In genomic region chr22:38531251-38531956, GRCh38 we compare ENCODE assay signal across 13 cellular contexts. TPM values are rescaled to one million over a fixed set of nuclear protein-coding genes. Genes with fewer than 3 reads are reported as not detected.
DNase-seq lines count a peak whose midpoint lies in the region; FAIRE-seq and TF ChIP-seq lines count a peak whose summit lies in the region.
"Had no signal": no experiment of that assay in that cellular context is flagged by ENCODE, and none has a peak within 500 bp of the region (broad histone marks: within the 10 kb centered on the region; RNA-seq: fewer than 3 reads in every experiment).

No MANE protein-coding gene starts in this region.

- intact Hi-C loops in endothelial cell of umbilical vein (cut with micrococcal nuclease) = no loop called here

- dilution Hi-C loops in endothelial cell of umbilical vein (cut with MboI; ENCODE audit: extremely low pct_ligation_motif_present, low sequenced_read_pairs) = no loop called here

- H3K27ac Mint-ChIP-seq in HFFc6 (peak overlapping the region; percentile 40), mesothelial cell of epicardium (no peak overlapping the region)

- H3K4me1 ChIP-seq in BLaER1 = peaks cover 17% of the 10 kb centered on the region
- no peaks in the 10 kb centered on the region for H3K4me1 ChIP-seq in endothelial cell of umbilical vein (ENCODE audit: control insufficient read depth, extremely low read depth, insufficient read depth, low read length)
- no peaks in the 10 kb centered on the region for H3K4me1 ChIP-seq in Peyer's patch
- H3K4me1 ChIP-seq: parathyroid adenoma had no signal

- no peaks in the 10 kb centered on the region for H3K27me3 ChIP-seq in BLaER1
- no peaks in the 10 kb centered on the region for H3K27me3 ChIP-seq in endothelial cell of umbilical vein (ENCODE audit: control insufficient read depth in 2 of 2, insufficient read depth in 2 of 2, low read length in 2 of 2)
- H3K27me3 ChIP-seq in Peyer's patch = no peaks in the 10 kb centered on the region
- no peaks in the 10 kb centered on the region for H3K27me3 ChIP-seq in H7 (ENCODE audit: control insufficient read depth, insufficient read depth, low read length)
- H3K27me3 ChIP-seq: dorsolateral prefrontal cortex had no signal

- no peaks in the 10 kb centered on the region for H3K36me3 Mint-ChIP-seq in HFFc6 (ENCODE audit: low read depth)
- H3K36me3 Mint-ChIP-seq in mesothelial cell of epicardium = no peaks in the 10 kb centered on the region

- H3K36me3 ChIP-seq in BLaER1 (no peaks in the 10 kb centered on the region), endothelial cell of umbilical vein (ENCODE audit: control insufficient read depth in 2 of 2, extremely low read depth in 1 of 2, insufficient read depth in 2 of 2, low read length in 2 of 2) (no peaks in the 10 kb centered on the region), Peyer's patch (no peaks in the 10 kb centered on the region), H7 (replicated peaks; ENCODE audit: control insufficient read depth, insufficient read depth, low read length) (no peaks in the 10 kb centered on the region; the same call in 1 of the 2 replicates)

- TF ChIP-seq CTCF in HFFc6 (IDR thresholded peaks at IDR 0.05) (no peak), endothelial cell of umbilical vein (IDR thresholded peaks at IDR 0.05; ENCODE audit: extremely low read depth in 1 of 2, insufficient read depth in 1 of 2, low read depth in 1 of 2, low read length in 2 of 2) (no peak), mesothelial cell of epicardium (IDR thresholded peaks at IDR 0.05; ENCODE audit: unreplicated experiment) (no peak), Peyer's patch (IDR thresholded peaks at IDR 0.05) (no peak), GM13977 (IDR thresholded peaks at IDR 0.05; ENCODE audit: extremely low read depth, insufficient read depth, missing control alignments) (no peak)

- H3K9me3 Mint-ChIP-seq in HFFc6 = no peaks in the 10 kb centered on the region
- no peaks in the 10 kb centered on the region for H3K9me3 Mint-ChIP-seq in mesothelial cell of epicardium

- no peak for FAIRE-seq in endothelial cell of umbilical vein (lab: Jason Lieb, UNC)
- FAIRE-seq: frontal cortex had no signal

- H3K27me3 Mint-ChIP-seq in HFFc6 (ENCODE audit: insufficient read depth) (no peaks in the 10 kb centered on the region; the same call in 1 of the 2 replicates), mesothelial cell of epicardium (ENCODE audit: low read depth) (no peaks in the 10 kb centered on the region)

- H4K20me1 ChIP-seq in BLaER1 = no peaks in the 10 kb centered on the region
- H4K20me1 ChIP-seq in endothelial cell of umbilical vein (replicated peaks; ENCODE audit: control insufficient read depth, extremely low read depth, insufficient read depth, low read length) = no peaks in the 10 kb centered on the region

- H3K4me3 ChIP-seq in BLaER1 (no peak overlapping the region), endothelial cell of umbilical vein (replicated peaks in 1 of 3; ENCODE audit: insufficient read depth in 1 of 3, low read depth in 1 of 3, low read length in 3 of 3) (no peak overlapping the region), Peyer's patch (no peak overlapping the region), H7 (ENCODE audit: insufficient read depth, low read depth, low read length) (no peak overlapping the region)
- H3K4me3 ChIP-seq: dorsolateral prefrontal cortex had no signal

- no peaks in the 10 kb centered on the region for H3K9me1 ChIP-seq in endothelial cell of umbilical vein (replicated peaks; ENCODE audit: control insufficient read depth, extremely low read depth, insufficient read depth, low read length)

- H3K4me1 Mint-ChIP-seq in HFFc6 (ENCODE audit: low read depth) (peaks cover 8% of the 10 kb centered on the region), mesothelial cell of epicardium (no peaks in the 10 kb centered on the region)

- DNase-seq in HFFc6 (no peak), SKM-1 treated with dmso at 0.1 percent for 144 hours (lab: John Stamatoyannopoulos, UW; ENCODE audit: unreplicated experiment) (peak; percentile 70), endothelial cell of umbilical vein (ENCODE audit: low read depth, low spot score) (no peak), mesothelial cell of epicardium (ENCODE audit: low spot score in 2 of 2, unreplicated experiment in 2 of 2) (no peak), Peyer's patch (no peak), H7 (no peak), GM13977 (ENCODE audit: low spot score) (no peak)
- DNase-seq: amygdala, dorsolateral prefrontal cortex, NCI-H2029 had no signal

- CTCF ChIA-PET in endothelial cell of umbilical vein (lab: Charles Lee) = no interaction called here

- peak overlapping the region; percentile 52; the same call in 1 of the 2 replicates for H3K27ac ChIP-seq in BLaER1
- no peak overlapping the region for H3K27ac ChIP-seq in endothelial cell of umbilical vein (ENCODE audit: insufficient read depth, low read depth, low read length)
- no peak overlapping the region for H3K27ac ChIP-seq in Peyer's patch
- H3K27ac ChIP-seq: parathyroid adenoma had no signal

- no peaks in the 10 kb centered on the region for H3K79me2 ChIP-seq in endothelial cell of umbilical vein (ENCODE audit: control insufficient read depth, insufficient read depth, low read length)
- H3K79me2 ChIP-seq: parathyroid adenoma had no signal

- POLR2A ChIA-PET in endothelial cell of umbilical vein (lab: Charles Lee) = interaction anchor here (0.6 kb wide), 1 partner anchor 396 kb away, joined by 5 read pairs; no protein-coding TSS in a partner anchor

- H2AFZ ChIP-seq in endothelial cell of umbilical vein (ENCODE audit: low read depth, low read length) = peak overlapping the region; percentile 75
- H2AFZ ChIP-seq: parathyroid adenoma had no signal

- BruUV-seq in endothelial cell of umbilical vein (replicated peaks; lab: Mats Ljungman, UMichigan) = no TSS peak

- peak overlapping the region; percentile 11; the same call in 1 of the 2 replicates for H3K4me3 Mint-ChIP-seq in HFFc6
- H3K4me3 Mint-ChIP-seq in mesothelial cell of epicardium = no peak overlapping the region

- in situ Hi-C loops in GM13977 (cut with MboI; ENCODE audit: low pct_unique_long_range_greater_than_20kb, low sequenced_read_pairs, unreplicated experiment) = no loop called here

- no peak for TF ChIP-seq POLR2A in endothelial cell of umbilical vein (IDR thresholded peaks at IDR 0.05; ENCODE audit: low read depth, low read length)
- no peak for TF ChIP-seq POLR2A in Peyer's patch (IDR thresholded peaks at IDR 0.05)

- peak overlapping the region; percentile 49 for H3K4me2 ChIP-seq in BLaER1
- H3K4me2 ChIP-seq in endothelial cell of umbilical vein (ENCODE audit: insufficient read depth, low read length) = no peak overlapping the region

- H3K9me3 ChIP-seq in BLaER1 = no peaks in the 10 kb centered on the region
- H3K9me3 ChIP-seq in endothelial cell of umbilical vein (replicated peaks; ENCODE audit: control insufficient read depth, insufficient read depth, low read length) = no peaks in the 10 kb centered on the region
- no peaks in the 10 kb centered on the region for H3K9me3 ChIP-seq in Peyer's patch

- H3K9ac ChIP-seq in BLaER1 (no peak overlapping the region), endothelial cell of umbilical vein (replicated peaks; ENCODE audit: extremely low read depth, insufficient read depth, low read length) (no peak overlapping the region)
- H3K9ac ChIP-seq: parathyroid adenoma had no signal

TF ChIP-seq in endothelial cell of umbilical vein, 7 proteins besides CTCF, POLR2A, EP300 and RAD21:
- no peak for TF ChIP-seq POLR2AphosphoS5 (IDR thresholded peaks at IDR 0.05; ENCODE audit: insufficient read depth, low read depth, low read length)
- TF ChIP-seq EZH2 (IDR thresholded peaks at IDR 0.05; ENCODE audit: borderline replicate concordance, low read depth, low read length, severe bottlenecking) = no peak
- TF ChIP-seq, protein P1, sequence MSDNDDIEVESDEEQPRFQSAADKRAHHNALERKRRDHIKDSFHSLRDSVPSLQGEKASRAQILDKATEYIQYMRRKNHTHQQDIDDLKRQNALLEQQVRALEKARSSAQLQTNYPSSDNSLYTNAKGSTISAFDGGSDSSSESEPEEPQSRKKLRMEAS (IDR thresholded peaks at IDR 0.05; ENCODE audit: insufficient read depth, insufficient read length) = no peak
- no peak for TF ChIP-seq FOS (IDR thresholded peaks at IDR 0.05; ENCODE audit: borderline replicate concordance, insufficient read depth, low read length)
TF ChIP-seq in endothelial cell of umbilical vein: peak in this region for 0.

RNA-seq across cellular contexts. Expression of gene DDX17, which starts 25.3 kb away (rescaled TPM):
- 100 to 1,000 TPM; 211 to 246 (median 220) TPM for total RNA-seq in HFFc6 (2021; fragmentation: NEBNext Ultra II Directional; extraction: Animal tissue kit (Norgen Biotek cat#: 25700))
- total RNA-seq in endothelial cell of umbilical vein (377 and 393 TPM in 2 replicates), mesothelial cell of epicardium (694 to 717 TPM (median 708 TPM) in 3 replicates), Peyer's patch (100 to 1,000 TPM; 583 to 733 (median 616) TPM)
- 402 and 454 TPM in 2 replicates for polyA plus RNA-seq in endothelial cell of umbilical vein
- polyA plus RNA-seq in endothelial cell of umbilical vein (2011; cell fraction: cytosol; rRNA removed) = 166 and 206 TPM in 2 replicates
- polyA plus RNA-seq in endothelial cell of umbilical vein (2011; cell fraction: nucleus; rRNA removed) = 1,464 and 1,816 TPM in 2 replicates
- polyA plus RNA-seq in endothelial cell of umbilical vein (2012) = 151 and 173 TPM in 2 replicates
- 863 and 927 TPM in 2 replicates for polyA minus RNA-seq in endothelial cell of umbilical vein
- 170 TPM for polyA minus RNA-seq in endothelial cell of umbilical vein (2011; cell fraction: cytosol; rRNA and poly(A)+ RNA removed)
- 787 and 915 TPM in 2 replicates for polyA minus RNA-seq in endothelial cell of umbilical vein (2011; cell fraction: nucleus; rRNA and poly(A)+ RNA removed)
- 257 and 288 TPM in 2 replicates for total RNA-seq in H7 (2014; rRNA removed; shearing (Covaris generic))

RNA-seq across cellular contexts. Expression of gene DMC1, which starts 38.6 kb away (rescaled TPM):
- 1 to 10 TPM; 2.4 to 6.3 (median 3.3) TPM for total RNA-seq in HFFc6 (2021; fragmentation: NEBNext Ultra II Directional; extraction: Animal tissue kit (Norgen Biotek cat#: 25700))
- 0.91 and 1.1 TPM in 2 replicates for total RNA-seq in endothelial cell of umbilical vein
- polyA plus RNA-seq in endothelial cell of umbilical vein = 0.22 and 0.24 TPM in 2 replicates
- 5.7 and 6.5 TPM in 2 replicates for polyA plus RNA-seq in endothelial cell of umbilical vein (2011; cell fraction: cytosol; rRNA removed)
- 1.1 and 3.0 TPM in 2 replicates for polyA plus RNA-seq in endothelial cell of umbilical vein (2011; cell fraction: nucleus; rRNA removed)
- 0.57 and 2.0 TPM in 2 replicates for polyA plus RNA-seq in endothelial cell of umbilical vein (2012)
- 0.45 TPM in 1 of 2 replicates, not detected in the other for polyA minus RNA-seq in endothelial cell of umbilical vein
- polyA minus RNA-seq in endothelial cell of umbilical vein (2011; cell fraction: cytosol; rRNA and poly(A)+ RNA removed) = not detected
- 0.53 and 1.1 TPM in 2 replicates for polyA minus RNA-seq in endothelial cell of umbilical vein (2011; cell fraction: nucleus; rRNA and poly(A)+ RNA removed)
- total RNA-seq in mesothelial cell of epicardium = 2.8 to 4.8 TPM (median 4.2 TPM) in 3 replicates
- 1 to 10 TPM in 1 of 4 donors, not detected in 3; 4.2 TPM for total RNA-seq in Peyer's patch
- total RNA-seq in H7 (2014; rRNA removed; shearing (Covaris generic)) = 9.8 and 20.4 TPM in 2 replicates
